ENCODE assay signal across 1 cellular context in genomic region chr14:35384386-35385041, GRCh38.
A peak's percentile ranks its signal among the peaks of the same experiment; 100 is the strongest.
TF ChIP-seq lines count a peak whose summit lies in the region.

No MANE protein-coding gene starts in this region.

TF ChIP-seq in HepG2, 621 proteins besides CTCF, POLR2A, EP300 and RAD21 (continued from another document and continues in another):
- TF ChIP-seq AKNA (CRISPR knock-in tag; IDR thresholded peaks at IDR 0.05; ENCODE audit: borderline replicate concordance) (no peak), DZIP1 (CRISPR knock-in tag; IDR thresholded peaks at IDR 0.05) (peak; percentile 12; the same call in 1 of the 2 replicates), YEATS2 (CRISPR knock-in tag; IDR thresholded peaks at IDR 0.05; ENCODE audit: borderline replicate concordance) (no peak; the same call in 1 of the 2 replicates), GPBP1L1 (CRISPR knock-in tag; IDR thresholded peaks at IDR 0.05) (no peak), ZIK1 (CRISPR knock-in tag; IDR thresholded peaks at IDR 0.05; ENCODE audit: borderline replicate concordance, low read depth) (no peak), RNF2 (conservative IDR thresholded peaks at IDR 0.05; ENCODE audit: low read depth) (no peak), SNAPC2 (CRISPR knock-in tag; IDR thresholded peaks at IDR 0.05) (peak; percentile 92; the same call in 1 of the 2 replicates), THAP9 (CRISPR knock-in tag; IDR thresholded peaks at IDR 0.05; ENCODE audit: borderline replicate concordance) (no peak; the same call in none of the 2 replicates), SYNCRIP (IDR thresholded peaks at IDR 0.05; ENCODE audit: insufficient read depth, low read depth, low read length) (no peak), MLXIP (CRISPR knock-in tag; IDR thresholded peaks at IDR 0.05; ENCODE audit: borderline replicate concordance) (no peak), ARNT (IDR thresholded peaks at IDR 0.05) (no peak), ZNF138 (CRISPR knock-in tag; IDR thresholded peaks at IDR 0.05; ENCODE audit: low read depth) (no peak), BCLAF1 (IDR thresholded peaks at IDR 0.05) (no peak), ELF3 (CRISPR knock-in tag; IDR thresholded peaks at IDR 0.05) (peak; percentile 31), NPAS2 (CRISPR knock-in tag; IDR thresholded peaks at IDR 0.05; ENCODE audit: borderline replicate concordance) (no peak), ZNF431 (CRISPR knock-in tag; IDR thresholded peaks at IDR 0.05; ENCODE audit: borderline replicate concordance, low read depth) (0 out of 2 replicates have a peak, but pooled peaks have one; percentile 78), TFE3 (CRISPR knock-in tag; IDR thresholded peaks at IDR 0.05) (peak; percentile 89), ZBTB39 (CRISPR knock-in tag; IDR thresholded peaks at IDR 0.05) (no peak), CREB3 (CRISPR knock-in tag; IDR thresholded peaks at IDR 0.05) (peak; percentile 27; the same call in 1 of the 2 replicates), ZNF18 (CRISPR knock-in tag; IDR thresholded peaks at IDR 0.05; ENCODE audit: insufficient replicate concordance) (no peak), ZMYM4 (CRISPR knock-in tag; IDR thresholded peaks at IDR 0.05) (peak; percentile 68; the same call in 1 of the 2 replicates), ZNF570 (CRISPR knock-in tag; IDR thresholded peaks at IDR 0.05; ENCODE audit: borderline replicate concordance) (no peak)
